Comparison of ENCODE assay signal across 13 cellular contexts in the genomic region with DNA sequence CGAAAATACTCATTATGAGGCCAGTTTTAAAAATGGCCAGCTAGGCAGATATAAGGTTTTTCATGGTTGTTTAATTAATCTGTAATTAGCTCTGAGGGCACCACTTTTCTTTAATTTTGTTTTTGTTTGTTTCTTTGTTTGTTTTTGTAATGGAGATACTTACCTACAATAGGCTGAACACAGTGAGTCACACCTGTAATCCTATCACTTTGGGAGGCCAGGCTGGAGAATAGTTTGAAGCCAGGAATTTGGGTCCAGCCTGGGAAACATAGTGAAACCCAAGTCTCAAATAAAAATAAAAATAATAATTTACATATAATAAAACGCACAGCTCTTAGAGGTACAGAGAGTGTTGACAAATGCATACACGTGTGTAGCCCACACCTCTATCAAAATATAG. TPM values are rescaled to one million over a fixed set of nuclear protein-coding genes. Genes with fewer than 3 reads are reported as not detected.
DNase-seq lines count a peak whose midpoint lies in the region; ATAC-seq and TF ChIP-seq lines count a peak whose summit lies in the region.
"Had no signal": no experiment of that assay in that cellular context is flagged by ENCODE, and none has a peak within 500 bp of the region (broad histone marks: within the 10 kb centered on the region; RNA-seq: fewer than 3 reads in every experiment).

No MANE protein-coding gene starts in this region.

- H3K27me3 Mint-ChIP-seq in Calu3 (ENCODE audit: unreplicated experiment) (no peaks in the 10 kb centered on the region), nephron (ENCODE audit: low read depth) (no peaks in the 10 kb centered on the region)

- peak overlapping the region in 1 of 2 donors; percentile 81 for H3K9ac ChIP-seq in colonic mucosa (ENCODE audit: low read depth in 2 of 2, low read length in 2 of 2)
- H3K9ac ChIP-seq: BLaER1 had no signal

- H3K27ac Mint-ChIP-seq in Calu3 (ENCODE audit: unreplicated experiment) (peak overlapping the region; percentile 84), nephron (peak overlapping the region; percentile 93 to 97 (median 97))

- H3K4me3 Mint-ChIP-seq in Calu3 (ENCODE audit: low read depth, unreplicated experiment) (peak overlapping the region; percentile 81), nephron (peak overlapping the region; percentile 76 to 87 (median 84))

- DNase-seq in Calu3 (no peak), NCI-H1105 (lab: John Stamatoyannopoulos, UW) (peak; percentile 27), colonic mucosa (no peak), GM03348 (ENCODE audit: low spot score) (no peak), AML-193 (lab: John Stamatoyannopoulos, UW) (no peak), foreskin fibroblast (no peak)
- DNase-seq: activated gamma-delta T cell, esophagus squamous epithelium, MM.1S had no signal

- no peaks in the 10 kb centered on the region for H3K27me3 ChIP-seq in colonic mucosa
- H3K27me3 ChIP-seq: cardiac muscle cell, esophagus squamous epithelium had no signal

- intact Hi-C loops in Calu3 (cut with micrococcal nuclease; ENCODE audit: unreplicated experiment): no loop called here
- intact Hi-C loops in colonic mucosa (cut with DNase I): no loop called here

- CTCF ChIA-PET in Calu3 (lab: Charles Lee): interaction anchor here (1.1 to 1.8 kb wide), 3 partner anchors 11 to 57 kb away, joined by 3 to 25 read pairs (median 3); a partner anchor contains a TSS

- no peak for ATAC-seq in HG02970 (IDR thresholded peaks at IDR 0.05; ENCODE audit: low FRiP score, unreplicated experiment)

- peak overlapping the region; percentile 91 for H3K27ac ChIP-seq in colonic mucosa
- H3K27ac ChIP-seq: BLaER1 had no signal

- no peak overlapping the region for H3K4me3 ChIP-seq in colonic mucosa
- no peak overlapping the region for H3K4me3 ChIP-seq in foreskin fibroblast (ENCODE audit: low read depth in 1 of 2, low read length in 2 of 2)
- H3K4me3 ChIP-seq: BLaER1, cardiac muscle cell had no signal

- H3K4me1 Mint-ChIP-seq in Calu3 (ENCODE audit: low read depth, unreplicated experiment) (peaks cover 48% of the 10 kb centered on the region), nephron (peaks cover 41% of the 10 kb centered on the region)

- TF ChIP-seq CTCF in Calu3 (IDR thresholded peaks at IDR 0.05; ENCODE audit: unreplicated experiment) (no peak), colonic mucosa (IDR thresholded peaks at IDR 0.05) (no peak), nephron (IDR thresholded peaks at IDR 0.05; ENCODE audit: unreplicated experiment in 3 of 3) (no peak), foreskin fibroblast (IDR thresholded peaks at IDR 0.05; ENCODE audit: low read depth, low read length) (no peak)

- peaks cover 4% of the 10 kb centered on the region for H3K4me1 ChIP-seq in colonic mucosa

- H3K9me3 ChIP-seq in colonic mucosa: no peaks in the 10 kb centered on the region
- H3K9me3 ChIP-seq: BLaER1, esophagus squamous epithelium had no signal

- H3K9me3 Mint-ChIP-seq in Calu3 (ENCODE audit: low read depth, unreplicated experiment) (no peaks in the 10 kb centered on the region), nephron (no peaks in the 10 kb centered on the region)

- no TSS peak for BruUV-seq in Calu3 (replicated peaks; lab: Mats Ljungman, UMichigan)

- H3K36me3 ChIP-seq in colonic mucosa: no peaks in the 10 kb centered on the region
- H3K36me3 ChIP-seq: BLaER1, cardiac muscle cell, esophagus squamous epithelium had no signal

- H3K36me3 Mint-ChIP-seq in Calu3 (ENCODE audit: insufficient read depth, unreplicated experiment) (peaks cover 32% of the 10 kb centered on the region), nephron (ENCODE audit: low read depth) (peaks cover 9% of the 10 kb centered on the region)

RNA-seq across cellular contexts. Expression of a gene that starts 23.0 kb away (rescaled TPM):
- total RNA-seq in Calu3 (2022) (455 and 465 TPM in 2 replicates), colonic mucosa (1,000 to 10,000 TPM; 1,354 to 1,578 TPM)

RNA-seq across cellular contexts. Expression of a gene that starts 56.8 kb away (rescaled TPM):
- total RNA-seq in Calu3 (2022) (47.2 and 55.3 TPM in 2 replicates), colonic mucosa (10 to 100 TPM; 16.5 to 35.1 TPM)
